Comparison of ENCODE assay signal across 11 cellular contexts in the genomic region with DNA sequence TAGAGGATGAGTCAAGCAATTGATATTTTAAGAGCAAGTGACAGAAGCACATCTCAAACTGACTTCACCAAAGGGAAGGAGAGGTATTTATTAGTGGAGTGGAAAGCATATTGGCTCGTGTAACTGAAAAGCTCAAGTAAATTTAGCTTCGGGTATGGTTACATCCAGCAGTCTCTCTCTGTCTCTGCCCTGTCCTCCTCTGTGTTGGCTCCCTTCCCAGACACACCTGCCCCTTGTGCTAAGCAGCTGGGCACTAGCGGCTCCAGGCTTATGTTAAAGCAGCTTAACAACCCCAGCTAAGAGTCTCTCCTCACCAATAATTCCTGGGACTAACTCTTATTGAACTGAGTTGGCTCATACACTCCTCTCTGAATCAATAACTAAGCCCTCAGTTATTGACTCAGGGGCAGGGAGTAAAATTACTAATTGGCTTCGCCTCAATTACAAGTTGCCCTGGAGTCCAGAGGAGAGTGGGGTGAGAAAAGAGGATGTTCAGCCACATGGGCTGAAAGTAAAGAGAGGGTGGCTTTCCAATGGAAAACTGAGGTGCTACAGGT. TPM values are rescaled to one million over a fixed set of nuclear protein-coding genes. Genes with fewer than 3 reads are reported as not detected.
DNase-seq lines count a peak whose midpoint lies in the region; ATAC-seq, FAIRE-seq and TF ChIP-seq lines count a peak whose summit lies in the region.
"Had no signal": no experiment of that assay in that cellular context is flagged by ENCODE, and none has a peak within 500 bp of the region (broad histone marks: within the 10 kb centered on the region; RNA-seq: fewer than 3 reads in every experiment).

No MANE protein-coding gene starts in this region.

- TF ChIP-seq RAD21 in GM12878 (IDR thresholded peaks at IDR 0.05; ENCODE audit: insufficient read depth, low read depth, low read length) = no peak

- WGBS in GM12878 (ENCODE audit: insufficient coverage, insufficient replicate concordance, low lambda C conversion rate, missing lambda C conversion rate) = 14% methylated on average over 4 of the region's 4 CpGs

- H3K79me2 ChIP-seq in GM12878 (ENCODE audit: control insufficient read depth, insufficient read depth, low read length) = no peaks in the 10 kb centered on the region

- BruUV-seq in GM12878 (replicated peaks; lab: Mats Ljungman, UMichigan) = no TSS peak

- TF ChIP-seq CTCF in GM12878 (IDR thresholded peaks at IDR 0.05 in 2 of 3, conservative IDR thresholded peaks at IDR 0.05 in 1 of 3; ENCODE audit: control insufficient read depth in 2 of 3, extremely low read depth in 1 of 3, insufficient read depth in 1 of 3, low read depth in 3 of 3, low read length in 3 of 3) = no peak

- intact Hi-C loops in GM12878 (cut with micrococcal nuclease; ENCODE audit: unreplicated experiment) = loop anchor here (1.0 kb wide), 1 partner anchor 16 kb away; no protein-coding TSS in a partner anchor

- RAD21 ChIA-PET in GM12878 (lab: Charles Lee; ENCODE audit: unreplicated experiment) = interaction anchor here (0.8 to 2.6 kb wide), 19 partner anchors 10 to 295 kb away, joined by 3 to 35 read pairs (median 4); partner anchors contain the start of gene SH3BP5

- SMC1A ChIA-PET in GM12878 (lab: Charles Lee; ENCODE audit: uncharacterized antibody, unreplicated experiment) = interaction anchor here (0.7 to 3.5 kb wide), 26 partner anchors 8 to 295 kb away, joined by 3 to 40 read pairs (median 4); partner anchors contain the start of gene SH3BP5

- peak overlapping the region; percentile 56 for H3K4me2 ChIP-seq in GM12878 (ENCODE audit: control insufficient read depth, insufficient read depth)

- peak; percentile 9 for ATAC-seq in GM21717 (IDR thresholded peaks at IDR 0.05; ENCODE audit: unreplicated experiment)
- ATAC-seq in GM12878 = peak; percentile 71
- no peak for ATAC-seq in GM19467 (IDR thresholded peaks at IDR 0.05; ENCODE audit: unreplicated experiment)
- ATAC-seq: natural killer cell had no signal

- no peak for TF ChIP-seq POLR2A in GM12878 (IDR thresholded peaks at IDR 0.05; ENCODE audit: low read depth, low read length)
- TF ChIP-seq POLR2A in H54 (IDR thresholded peaks at IDR 0.05; ENCODE audit: low read depth, low read length) = no peak

- POLR2A ChIA-PET in GM12878 (lab: Charles Lee) = interaction anchor here (0.6 to 2.1 kb wide), 11 partner anchors 10 to 72 kb away, joined by 3 to 16 read pairs (median 4); no protein-coding TSS in a partner anchor

- H3K4me3 ChIP-seq in GM12878 = no peak overlapping the region
- H3K4me3 ChIP-seq: esophagus muscularis mucosa had no signal

- CTCF ChIA-PET in GM12878 (lab: Yijun Ruan, JAX) = interaction anchor here (0.8 to 4.1 kb wide), 17 partner anchors 9 to 213 kb away, joined by 3 to 23 read pairs (median 5); partner anchors contain the start of genes CAPN7 and SH3BP5

- H4K20me1 ChIP-seq in GM12878 (ENCODE audit: control insufficient read depth, insufficient read depth) = no peaks in the 10 kb centered on the region

- in situ Hi-C loops in GM12878 (cut with MboI) = no loop called here

- peaks cover 42% of the 10 kb centered on the region for H3K4me1 ChIP-seq in GM12878 (ENCODE audit: control insufficient read depth, insufficient read depth, low read length)
- H3K4me1 ChIP-seq: esophagus muscularis mucosa had no signal

- FAIRE-seq in GM12878 (lab: Jason Lieb, UNC) (no peak), H54 (lab: Jason Lieb, UNC) (no peak)

- TF ChIP-seq EP300 in GM12878 (IDR thresholded peaks at IDR 0.05; ENCODE audit: borderline replicate concordance in 1 of 2, control insufficient read depth in 1 of 2, low read depth in 2 of 2, low read length in 2 of 2) = no peak

- H3K9ac ChIP-seq in GM12878 (ENCODE audit: control insufficient read depth, insufficient read depth, low read length) = peak overlapping the region; percentile 37; the same call in 1 of the 2 replicates

- no peaks in the 10 kb centered on the region for H3K36me3 ChIP-seq in GM12878 (ENCODE audit: control insufficient read depth in 2 of 2, insufficient read depth in 2 of 2, low read length in 1 of 2)
- H3K36me3 ChIP-seq: esophagus muscularis mucosa had no signal

- peak overlapping the region; percentile 40 for H2AFZ ChIP-seq in GM12878 (ENCODE audit: control insufficient read depth, low read depth, low read length)

- H3K27ac ChIP-seq in GM12878 (ENCODE audit: control insufficient read depth, insufficient read depth) = peak overlapping the region; percentile 83
- H3K27ac ChIP-seq: esophagus muscularis mucosa had no signal

- DNase-seq in DMS153 treated with DMSO at 0.1 percent for 48 hours (lab: John Stamatoyannopoulos, UW; ENCODE audit: unreplicated experiment) (peak; percentile 29), NCI-H1092 treated with DMSO at 0.1 percent for 48 hours (lab: John Stamatoyannopoulos, UW) (peak; percentile 98), GM12878 (ENCODE audit: low read depth, low spot score) (no peak), H54 (ENCODE audit: insufficient read length, low spot score) (no peak), T-helper 2 cell (no peak)
- no peak for DNase-seq in activated CD4-positive, alpha-beta T cell treated with anti-CD3 and anti-CD28 coated beads, Interleukin-2, amount 50 U/mL, for 4 hours
- DNase-seq: activated T-cell treated with anti-CD3 and anti-CD28 coated beads, Interleukin-2, amount 50 U/mL, for 4 hours; natural killer cell had no signal

- no peaks in the 10 kb centered on the region for H3K27me3 ChIP-seq in GM12878 (replicated peaks in 1 of 2; ENCODE audit: control insufficient read depth in 2 of 2, insufficient read depth in 2 of 2, low read length in 1 of 2)
- H3K27me3 ChIP-seq: esophagus muscularis mucosa had no signal

- peaks cover 3% of the 10 kb centered on the region; the same call in 2 of the 3 replicates for H3K9me3 ChIP-seq in GM12878 (replicated peaks; ENCODE audit: control insufficient read depth, insufficient read depth, low read length)

TF ChIP-seq in GM12878, 131 proteins besides CTCF, POLR2A, EP300 and RAD21 (continues in another document):
- no peak for TF ChIP-seq BCL11A (IDR thresholded peaks at IDR 0.05; ENCODE audit: low read depth, low read length)
- peak in 1 of 2 experiments; percentile 84; a peak in 1 of 4 replicates for TF ChIP-seq IKZF2 (IDR thresholded peaks at IDR 0.05)
- TF ChIP-seq CUX1 (IDR thresholded peaks at IDR 0.05; ENCODE audit: insufficient replicate concordance, low read depth, low read length) = peak; percentile 74
- TF ChIP-seq SMARCA5 (IDR thresholded peaks at IDR 0.05) = peak; percentile 24; the same call in 1 of the 2 replicates
- peak; percentile 41; the same call in 1 of the 2 replicates for TF ChIP-seq TCF12 (IDR thresholded peaks at IDR 0.05; ENCODE audit: low read depth, low read length)
- no peak for TF ChIP-seq ETV6 (conservative IDR thresholded peaks at IDR 0.05 in 1 of 2, IDR thresholded peaks at IDR 0.05 in 1 of 2; ENCODE audit: borderline replicate concordance in 1 of 2, low read depth in 1 of 2)
- peak; percentile 47; the same call in 1 of the 2 replicates for TF ChIP-seq GATAD2B (conservative IDR thresholded peaks at IDR 0.05; ENCODE audit: low read depth)

RNA-seq across cellular contexts. Expression of gene SH3BP5, which starts 12.7 kb away (rescaled TPM):
- 20.0 and 21.6 TPM in 2 replicates for total RNA-seq in GM12878 (2013; cell fraction: nucleolus; rRNA removed)
- total RNA-seq in GM12878 (2014; rRNA removed) (37.9 and 41.0 TPM in 2 replicates), GM12878 (2014; rRNA removed; fragmentation: Illumina TruSeq; extraction: Trizol) (45.6 and 46.5 TPM in 2 replicates), GM12878 (2021) (60.5 and 64.6 TPM in 2 replicates)
- polyA plus RNA-seq in GM12878 (2011; ENCODE audit: low read depth) = 11.6 TPM
- polyA plus RNA-seq in GM12878 (2011; rRNA removed) (82.9 and 94.0 TPM in 2 replicates), GM12878 (2014; fragmentation: Illumina TruSeq; extraction: Trizol) (87.5 and 94.9 TPM in 2 replicates), GM12878 (2014; fragmentation: Nextera tagmentation; extraction: Ambion mirVana) (10 to 100 TPM; 14.9 to 33.8 TPM), GM12878 (2014; rRNA removed) (71.1 and 74.0 TPM in 2 replicates), GM12878 (2016; fragmentation: Nextera tagmentation; extraction: Ambion mirVana) (10 to 100 TPM; 29.9 to 35.4 TPM)
- polyA plus RNA-seq in GM12878 (2011; cell fraction: cytosol; rRNA removed) = 64.1 and 87.7 TPM in 2 replicates
- polyA plus RNA-seq in GM12878 (2011; cell fraction: nucleus; rRNA removed) = 66.7 and 81.4 TPM in 2 replicates
- 17.8 and 20.3 TPM in 2 replicates for polyA plus RNA-seq in GM12878 (2012)
- 36.2 and 55.3 TPM in 2 replicates for polyA minus RNA-seq in GM12878 (2011; rRNA and poly(A)+ RNA removed)
- polyA minus RNA-seq in GM12878 (2011; cell fraction: cytosol; rRNA and poly(A)+ RNA removed) = 16.4 and 25.8 TPM in 2 replicates
- 16.0 and 31.0 TPM in 2 replicates for polyA minus RNA-seq in GM12878 (2011; cell fraction: nucleus; rRNA and poly(A)+ RNA removed)

Comparison
In these comparisons a context has a peak if more than half of its experiments do, and no peak if none do; other contexts are left out.
1. DNase-seq: peak in DMS153 treated with DMSO at 0.1 percent for 48 hours (single experiment) and NCI-H1092 treated with DMSO at 0.1 percent for 48 hours (single experiment); none in GM12878 (single experiment), H54 (single experiment), activated CD4-positive, alpha-beta T cell treated with anti-CD3 and anti-CD28 coated beads, Interleukin-2, amount 50 U/mL, for 4 hours (0 of 2) and T-helper 2 cell (0 of 5).